12 cellular contexts compared by ENCODE assay signal in the genomic region with DNA sequence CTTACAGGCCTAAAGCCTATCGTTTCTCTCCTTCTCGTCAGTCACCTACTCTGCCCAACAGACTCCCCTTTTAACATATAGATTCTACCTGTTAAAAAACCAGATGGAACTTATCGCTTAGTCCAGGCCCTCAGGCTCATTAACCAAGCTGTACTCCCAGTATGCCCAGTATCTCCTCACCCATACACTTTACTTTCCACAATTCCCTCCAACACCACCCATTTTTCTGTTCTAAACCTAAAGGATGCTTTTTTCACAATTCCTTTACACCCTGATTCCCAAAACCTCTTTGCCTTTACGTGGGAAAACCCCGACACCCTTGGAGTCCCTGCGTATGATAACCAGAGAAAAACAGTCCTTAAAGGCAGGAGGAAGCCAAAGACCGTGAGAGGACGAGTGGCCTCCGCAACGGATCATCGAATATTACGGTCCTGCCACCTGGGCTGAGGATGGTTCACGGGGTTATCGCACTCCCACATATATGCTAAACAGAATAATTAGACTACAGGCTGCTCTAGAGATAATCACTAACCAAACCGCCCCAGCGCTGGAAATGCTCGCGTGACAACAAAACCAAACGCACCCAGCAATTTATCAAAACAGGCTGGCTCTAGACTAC. TPM values are rescaled to one million over a fixed set of nuclear protein-coding genes. Genes with fewer than 3 reads are reported as not detected.
DNase-seq lines count a peak whose midpoint lies in the region; FAIRE-seq and TF ChIP-seq lines count a peak whose summit lies in the region.
"Not testable (repeated sequence)": the region's sequence is repeated elsewhere in the genome, so short reads cannot be mapped to it uniquely, and the experiment has no call there.
"Had no signal": no experiment of that assay in that cellular context is flagged by ENCODE, and none has a peak within 500 bp of the region (broad histone marks: within the 10 kb centered on the region; RNA-seq: fewer than 3 reads in every experiment).

No MANE protein-coding gene starts in this region.

- peak; percentile 0 for DNase-seq in WERI-Rb-1
- DNase-seq in astrocyte (ENCODE audit: low read depth): not testable (repeated sequence)
- DNase-seq in ecto neural progenitor cell (ENCODE audit: low spot score): peak; percentile 10
- peak; percentile 28 for DNase-seq in mesenteric fat pad (ENCODE audit: low spot score)
- peak; percentile 56 for DNase-seq in osteocyte (ENCODE audit: extremely low spot score, unreplicated experiment)
- DNase-seq in vagina (ENCODE audit: extremely low spot score in 2 of 2): peak; percentile 8 to 16

- H3K36me3 ChIP-seq in WERI-Rb-1; astrocyte (ENCODE audit: insufficient read depth, low read length); vagina: not testable (repeated sequence)

- H3K79me2 ChIP-seq in astrocyte (ENCODE audit: insufficient read depth, low read length): not testable (repeated sequence)

- H3K4me1 Mint-ChIP-seq in astrocyte (ENCODE audit: low read depth, unreplicated experiment): peaks cover 22% of the 10 kb centered on the region
- peaks cover 11% of the 10 kb centered on the region for H3K4me1 Mint-ChIP-seq in osteocyte (ENCODE audit: unreplicated experiment)

- H2AFZ ChIP-seq in astrocyte (ENCODE audit: low read depth, low read length): not testable (repeated sequence)

- TF ChIP-seq POLR2A in vagina (IDR thresholded peaks at IDR 0.05): not testable (repeated sequence)

- FAIRE-seq in astrocyte (lab: Jason Lieb, UNC): not testable (repeated sequence)

- H3K27me3 ChIP-seq in WERI-Rb-1 (ENCODE audit: insufficient read depth, low read depth, severe bottlenecking); astrocyte (ENCODE audit: insufficient read depth, low read length); vagina: not testable (repeated sequence)

- H3K27ac Mint-ChIP-seq in astrocyte (ENCODE audit: unreplicated experiment); osteocyte (ENCODE audit: unreplicated experiment): not testable (repeated sequence)

- H3K36me3 Mint-ChIP-seq in astrocyte (ENCODE audit: low read depth, unreplicated experiment): peaks cover 12% of the 10 kb centered on the region
- H3K36me3 Mint-ChIP-seq in osteocyte (ENCODE audit: unreplicated experiment): not testable (repeated sequence)

- not testable (repeated sequence) for H4K20me1 ChIP-seq in astrocyte (ENCODE audit: insufficient read depth, low read length)

- H3K9me3 Mint-ChIP-seq in astrocyte (ENCODE audit: unreplicated experiment) (peaks cover 19% of the 10 kb centered on the region), osteocyte (ENCODE audit: unreplicated experiment) (peaks cover 18% of the 10 kb centered on the region)

- H3K9ac ChIP-seq in astrocyte (ENCODE audit: low read length): not testable (repeated sequence)

- not testable (repeated sequence) for TF ChIP-seq CTCF in WERI-Rb-1 (IDR thresholded peaks at IDR 0.05; ENCODE audit: low read depth, low read length); astrocyte (IDR thresholded peaks at IDR 0.05; ENCODE audit: insufficient read depth, low read depth, low read length); osteocyte (IDR thresholded peaks at IDR 0.05); vagina (IDR thresholded peaks at IDR 0.05)

- peaks cover 14% of the 10 kb centered on the region for H3K4me1 ChIP-seq in astrocyte (ENCODE audit: insufficient read depth, low read length)
- H3K4me1 ChIP-seq in vagina: not testable (repeated sequence)

- H3K4me3 Mint-ChIP-seq in astrocyte (ENCODE audit: unreplicated experiment): peak overlapping the region; percentile 36
- H3K4me3 Mint-ChIP-seq in osteocyte (ENCODE audit: unreplicated experiment): not testable (repeated sequence)

- H3K4me2 ChIP-seq in astrocyte (ENCODE audit: low read length): not testable (repeated sequence)

- not testable (repeated sequence) for H3K27me3 Mint-ChIP-seq in astrocyte (ENCODE audit: low read depth, unreplicated experiment); osteocyte (ENCODE audit: unreplicated experiment)

- not testable (repeated sequence) for H3K9me3 ChIP-seq in WERI-Rb-1 (ENCODE audit: severe bottlenecking); astrocyte (ENCODE audit: insufficient read depth, low read depth, low read length); vagina

- not testable (repeated sequence) for H3K4me3 ChIP-seq in WERI-Rb-1 (ENCODE audit: low read depth, low read length); astrocyte (ENCODE audit: insufficient read depth, low read depth, low read length); vagina

- intact Hi-C loops in vagina (cut with DNase I): not testable (repeated sequence)

- H3K27ac ChIP-seq in WERI-Rb-1; astrocyte (ENCODE audit: low read depth, low read length); vagina: not testable (repeated sequence)

RNA-seq across cellular contexts. Expression of a gene that starts 33.5 kb away (rescaled TPM):
- total RNA-seq in astrocyte (not detected in 2 replicates), mesenteric fat pad (not detected), osteocyte (not detected in 2 replicates), vagina (not detected)
- total RNA-seq: CD4-positive, alpha-beta T cell; CD8-positive, alpha-beta memory T cell; GM12878; GM23248; H1; H7 had no signal

RNA-seq across cellular contexts. Expression of a gene that starts 42.3 kb away (rescaled TPM):
- 30.3 and 30.5 TPM in 2 replicates for total RNA-seq in astrocyte
- total RNA-seq in mesenteric fat pad: 14.4 TPM
- total RNA-seq in osteocyte: 39.8 and 43.0 TPM in 2 replicates
- total RNA-seq in vagina: 39.0 TPM
